In genomic region chr1:220928320-220928719, GRCh38 we compare ENCODE assay signal across 20 cellular contexts. TPM values are rescaled to one million over a fixed set of nuclear protein-coding genes. Genes with fewer than 3 reads are reported as not detected.
"Had no signal": no experiment of that assay in that cellular context is flagged by ENCODE, and none has a peak within 500 bp of the region (broad histone marks: within the 10 kb centered on the region; RNA-seq: fewer than 3 reads in every experiment).

No MANE protein-coding gene starts in this region.

- H3K27me3 ChIP-seq: esophagus muscularis mucosa, gastrocnemius medialis, heart right ventricle, sigmoid colon, suprapubic skin, thyroid gland, upper lobe of left lung, vagina had no signal

- H3K36me3 Mint-ChIP-seq: naive thymus-derived CD8-positive, alpha-beta T cell had no signal

- ATAC-seq: effector memory CD8-positive, alpha-beta T cell; gastrocnemius medialis; heart right ventricle; naive thymus-derived CD8-positive, alpha-beta T cell; stimulated activated naive CD8-positive, alpha-beta T cell treated with anti-CD3 and anti-CD28 coated beads, Interleukin-15, Interleukin-2, amounts not matched to agents 100 U/mL and 50 U/mL, for 24 hours had no signal

- H3K4me3 ChIP-seq: esophagus muscularis mucosa, gastrocnemius medialis, heart right ventricle, sigmoid colon, skin epidermis, suprapubic skin, thyroid gland, upper lobe of left lung, vagina had no signal

- H3K36me3 ChIP-seq: esophagus muscularis mucosa, gastrocnemius medialis, heart right ventricle, neutrophil, sigmoid colon, suprapubic skin, thyroid gland, upper lobe of left lung, vagina had no signal

- DNase-seq: effector memory CD8-positive, alpha-beta T cell; gastrocnemius medialis; heart right ventricle; hypothalamus; kidney glomerular epithelial cell; naive thymus-derived CD8-positive, alpha-beta T cell; posterior cingulate gyrus; sigmoid colon; stimulated activated CD4-positive, alpha-beta T cell treated with anti-CD3 and anti-CD28 coated beads, Interleukin-2, amount 100 ng/mL, for 24 hours; stimulated activated CD4-positive, alpha-beta T cell treated with anti-CD3 and anti-CD28 coated beads, Interleukin-4, amount 100 ng/mL, for 4 hours; stimulated activated naive CD8-positive, alpha-beta T cell treated with anti-CD3 and anti-CD28 coated beads, Interleukin-15, Interleukin-2, amounts not matched to agents 100 U/mL and 50 U/mL, for 24 hours; thyroid gland; upper lobe of left lung had no signal

- H3K27ac Mint-ChIP-seq: effector memory CD8-positive, alpha-beta T cell; naive thymus-derived CD8-positive, alpha-beta T cell had no signal

- H3K9me3 ChIP-seq: esophagus muscularis mucosa, gastrocnemius medialis, heart right ventricle, neutrophil, sigmoid colon, suprapubic skin, thyroid gland, upper lobe of left lung, vagina had no signal

- H3K4me1 ChIP-seq: esophagus muscularis mucosa, suprapubic skin, thyroid gland, upper lobe of left lung, vagina had no signal

- H3K27ac ChIP-seq: epithelial cell of prostate, esophagus muscularis mucosa, gastrocnemius medialis, heart right ventricle, neutrophil, sigmoid colon, skin epidermis, suprapubic skin, thyroid gland, upper lobe of left lung, vagina had no signal

- H3K4me3 Mint-ChIP-seq: effector memory CD8-positive, alpha-beta T cell; naive thymus-derived CD8-positive, alpha-beta T cell had no signal

RNA-seq across cellular contexts. Expression of gene HLX, which starts 49.1 kb away (rescaled TPM):
- polyA plus RNA-seq: naive thymus-derived CD8-positive, alpha-beta T cell; neural cell had no signal
